ENCODE assay signal across 19 cellular contexts in genomic region chr6:108403260-108403659, GRCh38.
"Had no signal": no experiment of that assay in that cellular context is flagged by ENCODE, and none has a peak within 500 bp of the region (broad histone marks: within the 10 kb centered on the region; RNA-seq: fewer than 3 reads in every experiment).

No MANE protein-coding gene starts in this region.

- DNase-seq: IMR-90, MM.1S, NCI-H1092 treated with DMSO at 0.1 percent for 48 hours, NCI-H1436, NCI-H187, NCI-H2029, NCI-H2081 treated with DMSO at 0.1 percent for 48 hours, NCI-H2171, NCI-H226, NCI-H446, NCI-H510A, NCI-H524 treated with DMSO at 0.1 percent for 48 hours, NCI-H69, NCI-H774, PC-3, SHP77, SK-N-SH had no signal

- ATAC-seq: HepG2, Panc1, PC-3 had no signal
